In the genomic region with DNA sequence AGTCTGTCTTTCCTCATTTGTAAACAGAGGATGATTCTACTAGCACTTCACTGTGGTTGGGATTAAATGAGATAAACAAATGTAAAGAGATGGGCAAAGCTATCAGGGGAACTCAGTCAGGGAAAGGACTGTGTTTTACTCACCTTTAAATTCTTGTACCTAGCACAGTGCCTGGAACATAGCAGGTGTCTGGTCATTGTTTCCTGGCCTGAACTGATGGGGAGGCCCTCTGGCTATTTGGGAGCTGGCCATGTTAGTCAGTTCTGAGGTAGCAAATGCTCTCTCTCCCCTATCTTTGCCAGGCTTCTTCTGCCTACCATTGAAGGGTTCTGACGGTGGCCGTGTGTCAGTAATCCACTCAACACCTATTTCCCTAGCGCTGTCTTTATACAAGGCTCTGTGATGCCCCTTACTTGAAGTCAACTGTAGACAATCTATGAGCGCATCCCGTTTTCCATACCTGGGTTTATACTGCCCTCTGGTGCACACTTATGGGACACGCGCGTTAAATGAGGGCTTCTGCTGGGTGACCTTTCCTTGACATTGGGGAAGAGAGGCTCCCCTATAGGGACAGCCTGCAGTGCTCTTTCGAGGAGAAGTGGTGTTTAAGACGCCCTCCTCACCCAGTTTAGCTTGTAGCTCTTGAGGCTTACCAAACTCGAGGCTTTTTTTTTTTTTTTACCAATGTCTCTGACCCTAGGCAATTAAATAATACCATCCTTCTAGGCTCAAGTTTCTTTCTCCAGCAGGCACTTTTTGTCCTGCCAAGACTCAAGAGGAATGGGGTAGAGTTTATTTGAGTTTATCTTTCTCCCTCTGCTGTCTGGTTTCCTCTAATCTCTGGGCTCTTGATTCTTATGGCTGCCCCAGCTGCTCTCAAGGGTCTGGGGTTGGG, we compare ENCODE assay signal across 8 cellular contexts. TPM values are rescaled to one million over a fixed set of nuclear protein-coding genes. Genes with fewer than 3 reads are reported as not detected.
DNase-seq lines count a peak whose midpoint lies in the region; ATAC-seq and TF ChIP-seq lines count a peak whose summit lies in the region.

No MANE protein-coding gene starts in this region.

- no peaks in the 10 kb centered on the region for H3F3A ChIP-seq in MM.1S (ENCODE audit: insufficient read depth, low read length)

- H3K4me1 Mint-ChIP-seq in activated T-helper 17 cell treated with anti-CD3 and anti-CD28 coated beads, Interleukin-2, amount 50 U/mL, for 72 hours: no peaks in the 10 kb centered on the region

- H3K27me3 ChIP-seq in MM.1S (replicated peaks; ENCODE audit: insufficient read depth, low read length): no peaks in the 10 kb centered on the region
- peaks cover 41% of the 10 kb centered on the region for H3K27me3 ChIP-seq in osteoblast (ENCODE audit: insufficient read depth, low read length)
- peaks cover 9% of the 10 kb centered on the region for H3K27me3 ChIP-seq in thoracic aorta (replicated peaks; ENCODE audit: insufficient read depth)

- H3K4me1 ChIP-seq in MM.1S (ENCODE audit: low read length) (peaks cover 4% of the 10 kb centered on the region; the same call in 1 of the 2 replicates), osteoblast (ENCODE audit: insufficient read depth, low read length) (no peaks in the 10 kb centered on the region), thoracic aorta (ENCODE audit: control insufficient read depth in 1 of 2, low read depth in 2 of 2) (peaks cover 4 to 25% of the 10 kb centered on the region in 2 donors)

- ATAC-seq in activated T-helper 17 cell treated with anti-CD3 and anti-CD28 coated beads, Interleukin-2, amount 50 U/mL, for 72 hours (replicated peaks): peak; percentile 83
- ATAC-seq in thoracic aorta (ENCODE audit: insufficient number of reproducible peaks, low FRiP score, low read depth): peak; percentile 50

- H3K36me3 Mint-ChIP-seq in activated T-helper 17 cell treated with anti-CD3 and anti-CD28 coated beads, Interleukin-2, amount 50 U/mL, for 72 hours (ENCODE audit: low read depth): no peaks in the 10 kb centered on the region

- no peaks in the 10 kb centered on the region for H3K9me3 ChIP-seq in MM.1S (replicated peaks; ENCODE audit: insufficient read depth, low read length)
- H3K9me3 ChIP-seq in osteoblast (ENCODE audit: low read depth, low read length): no peaks in the 10 kb centered on the region
- H3K9me3 ChIP-seq in thoracic aorta: no peaks in the 10 kb centered on the region

- H4K20me1 ChIP-seq in MM.1S (ENCODE audit: insufficient read depth, low read length) (no peaks in the 10 kb centered on the region), osteoblast (ENCODE audit: insufficient read depth, low read length) (no peaks in the 10 kb centered on the region)

- no peak overlapping the region for H3K4me2 ChIP-seq in MM.1S (ENCODE audit: low read depth, low read length)
- no peak overlapping the region for H3K4me2 ChIP-seq in osteoblast (ENCODE audit: insufficient read depth, low read length)

- no peak overlapping the region for H2AFZ ChIP-seq in MM.1S (ENCODE audit: low read length)
- no peak overlapping the region for H2AFZ ChIP-seq in osteoblast (ENCODE audit: low read length)

- H3K9me2 ChIP-seq in MM.1S (replicated peaks; ENCODE audit: insufficient read depth, low read length): no peaks in the 10 kb centered on the region

- H3K9ac ChIP-seq in MM.1S (ENCODE audit: low read length): no peak overlapping the region

- peaks cover 17% of the 10 kb centered on the region for H3K27me3 Mint-ChIP-seq in activated T-helper 17 cell treated with anti-CD3 and anti-CD28 coated beads, Interleukin-2, amount 50 U/mL, for 72 hours

- no peak overlapping the region for H3K4me3 Mint-ChIP-seq in activated T-helper 17 cell treated with anti-CD3 and anti-CD28 coated beads, Interleukin-2, amount 50 U/mL, for 72 hours

- H3K4me3 ChIP-seq in AG09309 (ENCODE audit: control insufficient read depth, low read depth, low read length): no peak overlapping the region
- no peak overlapping the region for H3K4me3 ChIP-seq in MM.1S (ENCODE audit: low read length)
- H3K4me3 ChIP-seq in foreskin fibroblast (ENCODE audit: low read depth in 1 of 2, low read length in 2 of 2): no peak overlapping the region
- H3K4me3 ChIP-seq in osteoblast (ENCODE audit: insufficient read depth, low read length): no peak overlapping the region
- H3K4me3 ChIP-seq in thoracic aorta: no peak overlapping the region

- H3K79me2 ChIP-seq in MM.1S (ENCODE audit: low read length): no peaks in the 10 kb centered on the region
- no peaks in the 10 kb centered on the region for H3K79me2 ChIP-seq in osteoblast (ENCODE audit: insufficient read depth, low read length)

- no peak overlapping the region for H3K27ac ChIP-seq in MM.1S (ENCODE audit: low read length)
- H3K27ac ChIP-seq in osteoblast (ENCODE audit: low read depth, low read length): no peak overlapping the region
- no peak overlapping the region for H3K27ac ChIP-seq in thoracic aorta

- H3K9me3 Mint-ChIP-seq in activated T-helper 17 cell treated with anti-CD3 and anti-CD28 coated beads, Interleukin-2, amount 50 U/mL, for 72 hours: no peaks in the 10 kb centered on the region

- TF ChIP-seq CTCF in AG09309 (IDR thresholded peaks at IDR 0.05; ENCODE audit: control insufficient read depth, insufficient read depth, low read depth, low read length, missing control alignments) (peak; percentile 82), MM.1S (IDR thresholded peaks at IDR 0.05; ENCODE audit: low read length) (peak; percentile 76), foreskin fibroblast (IDR thresholded peaks at IDR 0.05; ENCODE audit: low read depth, low read length) (peak; percentile 65), osteoblast (IDR thresholded peaks at IDR 0.05; ENCODE audit: extremely low read depth, low read depth, low read length) (peak; percentile 77), thoracic aorta (IDR thresholded peaks at IDR 0.05) (peak; percentile 56)

- H3K36me3 ChIP-seq in MM.1S (replicated peaks; ENCODE audit: insufficient read depth, low read length) (no peaks in the 10 kb centered on the region), osteoblast (ENCODE audit: insufficient read depth, low read length) (no peaks in the 10 kb centered on the region), thoracic aorta (no peaks in the 10 kb centered on the region)

- peak; percentile 5 for DNase-seq in AG09309 (ENCODE audit: low read depth)
- peak; percentile 51 for DNase-seq in GM19240 (ENCODE audit: insufficient read length, low spot score)
- DNase-seq in MM.1S: peak; percentile 69
- DNase-seq in RPMI8226: peak; percentile 79
- peak; percentile 26 to 77 for DNase-seq in foreskin fibroblast
- DNase-seq in osteoblast (ENCODE audit: insufficient read length, low spot score, missing footprints): peak; percentile 77
- DNase-seq in thoracic aorta (ENCODE audit: low spot score): no peak

- H3K27ac Mint-ChIP-seq in activated T-helper 17 cell treated with anti-CD3 and anti-CD28 coated beads, Interleukin-2, amount 50 U/mL, for 72 hours: no peak overlapping the region

RNA-seq across cellular contexts. Expression of a gene that starts 4.0 kb away (rescaled TPM):
- total RNA-seq in activated T-helper 17 cell treated with anti-CD3 and anti-CD28 coated beads, Interleukin-2, amount 50 U/mL, for 72 hours: not detected
- total RNA-seq in osteoblast (not detected in 2 replicates), thoracic aorta (not detected)

RNA-seq across cellular contexts. Expression of a gene that starts 25.3 kb away (rescaled TPM):
- total RNA-seq in activated T-helper 17 cell treated with anti-CD3 and anti-CD28 coated beads, Interleukin-2, amount 50 U/mL, for 72 hours: 10 to 100 TPM; 10.2 to 13.8 TPM
- total RNA-seq in osteoblast: 6.2 and 6.5 TPM in 2 replicates
- 1 to 10 TPM; 6.0 to 8.8 TPM for total RNA-seq in thoracic aorta

RNA-seq across cellular contexts. Expression of a gene that starts 49.0 kb away (rescaled TPM):
- total RNA-seq in activated T-helper 17 cell treated with anti-CD3 and anti-CD28 coated beads, Interleukin-2, amount 50 U/mL, for 72 hours: 10 to 100 TPM; 25.8 to 26.0 TPM
- total RNA-seq in osteoblast (21.8 and 22.8 TPM in 2 replicates), thoracic aorta (10 to 100 TPM; 19.6 to 21.7 TPM)
